In the genomic region with DNA sequence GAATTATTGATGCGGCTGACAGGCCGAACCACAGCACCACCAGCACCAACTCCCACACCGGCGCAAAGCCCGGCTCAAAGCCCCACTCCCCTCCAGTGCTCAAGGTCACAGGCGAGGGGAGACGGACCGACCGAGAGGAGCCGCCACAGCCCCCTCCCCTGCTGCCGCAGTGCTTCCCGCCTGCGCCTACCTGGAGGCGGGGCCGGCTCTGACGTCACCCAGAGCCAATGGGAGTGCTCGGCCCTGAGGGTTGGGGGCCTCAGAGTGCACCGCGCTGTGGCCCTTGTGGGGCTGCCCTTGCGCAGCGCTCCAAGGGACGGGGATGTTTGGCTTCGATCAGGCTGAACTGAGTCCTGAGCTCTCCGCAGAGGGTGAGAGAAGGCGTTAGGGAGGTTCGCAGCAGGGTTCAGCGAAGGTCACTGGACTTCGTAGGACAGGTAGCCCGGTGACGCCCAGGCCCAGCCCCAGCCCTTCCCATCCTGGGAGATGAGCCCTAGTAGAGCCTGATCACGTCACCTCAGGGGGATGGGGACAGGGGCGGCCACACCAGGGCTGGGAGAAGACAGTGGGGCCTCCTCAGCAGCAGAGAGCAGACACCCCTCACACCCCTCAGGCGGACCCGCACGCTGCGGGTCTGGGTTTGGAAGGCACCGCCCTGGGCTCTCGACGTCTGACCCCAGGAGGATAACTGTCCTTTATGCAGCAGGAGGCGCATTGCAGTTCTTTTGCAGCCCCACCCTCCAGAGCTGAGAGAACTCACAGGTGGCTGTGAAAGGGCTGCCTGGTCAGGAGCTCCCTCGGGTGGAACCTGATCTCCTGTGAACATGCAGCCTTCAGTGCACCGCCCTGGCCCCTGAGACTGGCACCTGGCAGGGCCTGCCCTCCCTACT, we compare ENCODE assay signal across 8 cellular contexts.
DNase-seq lines count a peak whose midpoint lies in the region; ATAC-seq and TF ChIP-seq lines count a peak whose summit lies in the region.

No MANE protein-coding gene starts in this region.

- ATAC-seq in GM19463 (IDR thresholded peaks at IDR 0.05; ENCODE audit: unreplicated experiment) = peak; percentile 26
- ATAC-seq in SK-N-SH treated with all-trans-retinoic acid at 6 μM for 48 hours = peak; percentile 7; the same call in 2 of the 3 replicates
- no peak for ATAC-seq in HG03039 (IDR thresholded peaks at IDR 0.05; ENCODE audit: unreplicated experiment)
- ATAC-seq in GM18498 (IDR thresholded peaks at IDR 0.05; ENCODE audit: unreplicated experiment) = no peak

- H3K4me3 ChIP-seq in cardiac fibroblast (replicated peaks in 1 of 2; ENCODE audit: low read depth in 2 of 2, low read length in 2 of 2) = peak overlapping the region; percentile 56 to 59

- TF ChIP-seq CTCF in cardiac fibroblast (IDR thresholded peaks at IDR 0.05; ENCODE audit: low read depth, low read length) = no peak

- DNase-seq in cardiac fibroblast (ENCODE audit: low read depth in 2 of 2) (no peak), kidney tubule cell (ENCODE audit: low spot score) (peak; percentile 22), SW480 (ENCODE audit: low spot score) (no peak)
- peak; percentile 60 for DNase-seq in stimulated activated CD4-positive, alpha-beta T cell treated with anti-CD3 and anti-CD28 coated beads, Interleukin-4, amount 100 ng/mL, for 1 hour

TF ChIP-seq in SK-N-SH treated with all-trans-retinoic acid at 6 μM for 48 hours, 23 proteins besides CTCF, POLR2A, EP300 and RAD21:
- TF ChIP-seq ZNF8 (CRISPR knock-in tag; IDR thresholded peaks at IDR 0.05) = no peak
- TF ChIP-seq RARB (CRISPR knock-in tag; IDR thresholded peaks at IDR 0.05) = no peak
- TF ChIP-seq ESRRG (CRISPR knock-in tag; IDR thresholded peaks at IDR 0.05) = no peak
- TF ChIP-seq ARNTL (CRISPR knock-in tag; IDR thresholded peaks at IDR 0.05; ENCODE audit: borderline replicate concordance, low read depth) = no peak
- no peak for TF ChIP-seq ZNF70 (CRISPR knock-in tag; IDR thresholded peaks at IDR 0.05)
- no peak for TF ChIP-seq ZC3H10 (CRISPR knock-in tag; IDR thresholded peaks at IDR 0.05)
- TF ChIP-seq OSR1 (CRISPR knock-in tag; IDR thresholded peaks at IDR 0.05) = no peak
- no peak for TF ChIP-seq BACH2 (CRISPR knock-in tag; IDR thresholded peaks at IDR 0.05; ENCODE audit: borderline replicate concordance)
- no peak for TF ChIP-seq PPARA (CRISPR knock-in tag; IDR thresholded peaks at IDR 0.05; ENCODE audit: borderline replicate concordance)
- TF ChIP-seq, protein P1, sequence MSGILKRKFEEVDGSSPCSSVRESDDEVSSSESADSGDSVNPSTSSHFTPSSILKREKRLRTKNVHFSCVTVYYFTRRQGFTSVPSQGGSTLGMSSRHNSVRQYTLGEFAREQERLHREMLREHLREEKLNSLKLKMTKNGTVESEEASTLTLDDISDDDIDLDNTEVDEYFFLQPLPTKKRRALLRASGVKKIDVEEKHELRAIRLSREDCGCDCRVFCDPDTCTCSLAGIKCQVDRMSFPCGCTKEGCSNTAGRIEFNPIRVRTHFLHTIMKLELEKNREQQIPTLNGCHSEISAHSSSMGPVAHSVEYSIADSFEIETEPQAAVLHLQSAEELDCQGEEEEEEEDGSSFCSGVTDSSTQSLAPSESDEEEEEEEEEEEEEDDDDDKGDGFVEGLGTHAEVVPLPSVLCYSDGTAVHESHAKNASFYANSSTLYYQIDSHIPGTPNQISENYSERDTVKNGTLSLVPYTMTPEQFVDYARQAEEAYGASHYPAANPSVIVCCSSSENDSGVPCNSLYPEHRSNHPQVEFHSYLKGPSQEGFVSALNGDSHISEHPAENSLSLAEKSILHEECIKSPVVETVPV (CRISPR knock-in tag; IDR thresholded peaks at IDR 0.05) = no peak
- no peak for TF ChIP-seq TOX (CRISPR knock-in tag; IDR thresholded peaks at IDR 0.05; ENCODE audit: borderline replicate concordance)
- TF ChIP-seq SNAI2 (CRISPR knock-in tag; IDR thresholded peaks at IDR 0.05) = no peak
- TF ChIP-seq GLIS3 (CRISPR knock-in tag; IDR thresholded peaks at IDR 0.05) = no peak
- no peak for TF ChIP-seq POU6F1 (CRISPR knock-in tag; IDR thresholded peaks at IDR 0.05; ENCODE audit: borderline replicate concordance, low read depth)
- TF ChIP-seq TCF4 (CRISPR knock-in tag; IDR thresholded peaks at IDR 0.05; ENCODE audit: borderline replicate concordance) = no peak

Comparison
In these comparisons a context has a peak if more than half of its experiments do, and no peak if none do; other contexts are left out.
1. ATAC-seq: peak in GM19463 (single experiment) and SK-N-SH treated with all-trans-retinoic acid at 6 μM for 48 hours (single experiment); none in HG03039 (single experiment) and GM18498 (single experiment).
2. DNase-seq: peak in kidney tubule cell (single experiment) and stimulated activated CD4-positive, alpha-beta T cell treated with anti-CD3 and anti-CD28 coated beads, Interleukin-4, amount 100 ng/mL, for 1 hour (single experiment); none in cardiac fibroblast (0 of 2) and SW480 (single experiment).